ENCODE assay signal across 1 cellular context in the genomic region with DNA sequence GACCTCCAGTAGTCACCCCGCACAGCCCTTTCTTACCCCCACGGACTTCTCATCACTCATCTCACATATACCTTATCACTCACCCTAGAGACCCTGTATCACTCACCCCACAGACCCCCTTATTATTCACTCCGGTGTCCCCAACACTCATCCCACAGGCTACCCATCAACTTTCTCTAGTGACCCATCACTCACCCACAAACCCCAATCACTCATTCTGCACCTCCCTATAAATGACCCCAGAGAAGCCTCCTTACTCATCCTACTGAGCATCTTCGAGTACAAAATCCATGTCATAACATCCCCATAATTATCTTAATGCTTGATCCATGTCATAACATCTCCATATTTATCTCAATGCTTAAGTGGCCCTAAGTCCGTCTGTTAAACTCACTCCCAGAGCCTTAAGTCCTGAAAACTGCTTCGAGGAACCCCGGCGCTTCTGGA.
TF ChIP-seq lines count a peak whose summit lies in the region.

No MANE protein-coding gene starts in this region.

TF ChIP-seq in HepG2, 621 proteins besides CTCF, POLR2A, EP300 and RAD21 (continued from another document):
- no peak for TF ChIP-seq PAXIP1 (CRISPR knock-in tag; conservative IDR thresholded peaks at IDR 0.05)
- TF ChIP-seq ZNF749 (CRISPR knock-in tag; IDR thresholded peaks at IDR 0.05; ENCODE audit: borderline replicate concordance), result no peak
- TF ChIP-seq HMG20A (CRISPR knock-in tag; IDR thresholded peaks at IDR 0.05; ENCODE audit: borderline replicate concordance), result no peak
- TF ChIP-seq, protein P1, sequence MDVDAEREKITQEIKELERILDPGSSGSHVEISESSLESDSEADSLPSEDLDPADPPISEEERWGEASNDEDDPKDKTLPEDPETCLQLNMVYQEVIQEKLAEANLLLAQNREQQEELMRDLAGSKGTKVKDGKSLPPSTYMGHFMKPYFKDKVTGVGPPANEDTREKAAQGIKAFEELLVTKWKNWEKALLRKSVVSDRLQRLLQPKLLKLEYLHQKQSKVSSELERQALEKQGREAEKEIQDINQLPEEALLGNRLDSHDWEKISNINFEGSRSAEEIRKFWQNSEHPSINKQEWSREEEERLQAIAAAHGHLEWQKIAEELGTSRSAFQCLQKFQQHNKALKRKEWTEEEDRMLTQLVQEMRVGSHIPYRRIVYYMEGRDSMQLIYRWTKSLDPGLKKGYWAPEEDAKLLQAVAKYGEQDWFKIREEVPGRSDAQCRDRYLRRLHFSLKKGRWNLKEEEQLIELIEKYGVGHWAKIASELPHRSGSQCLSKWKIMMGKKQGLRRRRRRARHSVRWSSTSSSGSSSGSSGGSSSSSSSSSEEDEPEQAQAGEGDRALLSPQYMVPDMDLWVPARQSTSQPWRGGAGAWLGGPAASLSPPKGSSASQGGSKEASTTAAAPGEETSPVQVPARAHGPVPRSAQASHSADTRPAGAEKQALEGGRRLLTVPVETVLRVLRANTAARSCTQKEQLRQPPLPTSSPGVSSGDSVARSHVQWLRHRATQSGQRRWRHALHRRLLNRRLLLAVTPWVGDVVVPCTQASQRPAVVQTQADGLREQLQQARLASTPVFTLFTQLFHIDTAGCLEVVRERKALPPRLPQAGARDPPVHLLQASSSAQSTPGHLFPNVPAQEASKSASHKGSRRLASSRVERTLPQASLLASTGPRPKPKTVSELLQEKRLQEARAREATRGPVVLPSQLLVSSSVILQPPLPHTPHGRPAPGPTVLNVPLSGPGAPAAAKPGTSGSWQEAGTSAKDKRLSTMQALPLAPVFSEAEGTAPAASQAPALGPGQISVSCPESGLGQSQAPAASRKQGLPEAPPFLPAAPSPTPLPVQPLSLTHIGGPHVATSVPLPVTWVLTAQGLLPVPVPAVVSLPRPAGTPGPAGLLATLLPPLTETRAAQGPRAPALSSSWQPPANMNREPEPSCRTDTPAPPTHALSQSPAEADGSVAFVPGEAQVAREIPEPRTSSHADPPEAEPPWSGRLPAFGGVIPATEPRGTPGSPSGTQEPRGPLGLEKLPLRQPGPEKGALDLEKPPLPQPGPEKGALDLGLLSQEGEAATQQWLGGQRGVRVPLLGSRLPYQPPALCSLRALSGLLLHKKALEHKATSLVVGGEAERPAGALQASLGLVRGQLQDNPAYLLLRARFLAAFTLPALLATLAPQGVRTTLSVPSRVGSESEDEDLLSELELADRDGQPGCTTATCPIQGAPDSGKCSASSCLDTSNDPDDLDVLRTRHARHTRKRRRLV (CRISPR knock-in tag; IDR thresholded peaks at IDR 0.05), result no peak
- TF ChIP-seq PRDM4 (CRISPR knock-in tag; IDR thresholded peaks at IDR 0.05; ENCODE audit: borderline replicate concordance), result peak; percentile 93; the same call in 1 of the 2 replicates
- 0 out of 2 replicates have a peak, but pooled peaks have one; percentile 5 for TF ChIP-seq ESRRA (CRISPR knock-in tag; IDR thresholded peaks at IDR 0.05; ENCODE audit: low read depth)
- TF ChIP-seq, protein P2, sequence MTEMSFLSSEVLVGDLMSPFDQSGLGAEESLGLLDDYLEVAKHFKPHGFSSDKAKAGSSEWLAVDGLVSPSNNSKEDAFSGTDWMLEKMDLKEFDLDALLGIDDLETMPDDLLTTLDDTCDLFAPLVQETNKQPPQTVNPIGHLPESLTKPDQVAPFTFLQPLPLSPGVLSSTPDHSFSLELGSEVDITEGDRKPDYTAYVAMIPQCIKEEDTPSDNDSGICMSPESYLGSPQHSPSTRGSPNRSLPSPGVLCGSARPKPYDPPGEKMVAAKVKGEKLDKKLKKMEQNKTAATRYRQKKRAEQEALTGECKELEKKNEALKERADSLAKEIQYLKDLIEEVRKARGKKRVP (CRISPR knock-in tag; IDR thresholded peaks at IDR 0.05), result no peak
- no peak for TF ChIP-seq ZNF609 (CRISPR knock-in tag; IDR thresholded peaks at IDR 0.05; ENCODE audit: borderline replicate concordance)
TF ChIP-seq in HepG2: peak in this region for 2.
